In genomic region chr19:4081441-4082129, GRCh38 we compare ENCODE assay signal across 1 cellular context.
A peak's percentile ranks its signal among the peaks of the same experiment; 100 is the strongest.
TF ChIP-seq lines count a peak whose summit lies in the region.

No MANE protein-coding gene starts in this region.

TF ChIP-seq in HEK293, 187 proteins besides CTCF, POLR2A, EP300 and RAD21 (continued from another document):
- TF ChIP-seq ZNF398 (tag by site-specific recombination; IDR thresholded peaks at IDR 0.05) (peak; percentile 92), ZBTB11 (tag by site-specific recombination; conservative IDR thresholded peaks at IDR 0.05; ENCODE audit: low read depth) (no peak), ZNF341 (tag by site-specific recombination; IDR thresholded peaks at IDR 0.05; ENCODE audit: low read depth) (peak; percentile 98), ZBTB48 (tag by site-specific recombination; IDR thresholded peaks at IDR 0.05) (0 out of 2 replicates have a peak, but pooled peaks have one; percentile 17), ZNF169 (tag by site-specific recombination; IDR thresholded peaks at IDR 0.05) (peak; percentile 64), ZNF658 (tag by site-specific recombination; IDR thresholded peaks at IDR 0.05) (0 out of 2 replicates have a peak, but pooled peaks have one; percentile 45), KLF17 (tag by site-specific recombination; IDR thresholded peaks at IDR 0.05) (0 out of 2 replicates have a peak, but pooled peaks have one; percentile 50), ZNF274 (IDR thresholded peaks at IDR 0.05; ENCODE audit: low read length) (no peak), ZNF274 (tag by site-specific recombination; IDR thresholded peaks at IDR 0.05; ENCODE audit: borderline replicate concordance) (no peak), ZNF664 (tag by site-specific recombination; IDR thresholded peaks at IDR 0.05) (no peak), ZNF157 (tag by site-specific recombination; IDR thresholded peaks at IDR 0.05) (0 out of 2 replicates have a peak, but pooled peaks have one; percentile 43), IKZF3 (tag by site-specific recombination; IDR thresholded peaks at IDR 0.05) (no peak), ZSCAN18 (tag by site-specific recombination; IDR thresholded peaks at IDR 0.05) (0 out of 2 replicates have a peak, but pooled peaks have one; percentile 38), PATZ1 (tag by site-specific recombination; IDR thresholded peaks at IDR 0.05) (peak; percentile 34; the same call in 1 of the 2 replicates), SP2 (tag by site-specific recombination; IDR thresholded peaks at IDR 0.05) (peak; percentile 55), ZNF580 (tag by site-specific recombination; IDR thresholded peaks at IDR 0.05) (no peak), ZNF785 (tag by site-specific recombination; IDR thresholded peaks at IDR 0.05) (peak; percentile 48; the same call in 1 of the 2 replicates)
TF ChIP-seq in HEK293: peak in this region for 18.
